Comparison of ENCODE assay signal across 1 cellular context in the genomic region with DNA sequence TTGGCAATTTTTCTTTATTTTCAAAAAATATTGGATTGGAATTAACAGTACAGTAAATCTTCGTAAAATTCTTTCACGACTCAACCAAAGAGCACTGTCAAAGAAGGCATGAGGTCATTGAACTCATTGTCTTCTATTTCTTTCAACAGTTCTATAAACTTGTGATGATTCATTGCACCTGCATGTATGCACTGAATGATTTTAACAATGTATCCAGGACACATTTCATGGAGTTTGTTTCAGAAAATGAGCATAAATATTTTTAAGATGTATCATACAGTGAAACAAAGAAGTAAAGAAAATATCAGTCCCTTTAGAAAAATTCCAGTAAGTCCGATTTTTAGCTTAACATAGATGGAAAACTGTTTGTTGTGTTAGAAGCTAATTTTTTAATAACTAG.
TF ChIP-seq lines count a peak whose summit lies in the region.

No MANE protein-coding gene starts in this region.

TF ChIP-seq in K562, 482 proteins besides CTCF, POLR2A, EP300 and RAD21:
- TF ChIP-seq MEIS2 (IDR thresholded peaks at IDR 0.05; ENCODE audit: partially characterized antibody) (peak; percentile 64), TGIF2 (CRISPR knock-in tag; IDR thresholded peaks at IDR 0.05) (no peak), JUND (IDR thresholded peaks at IDR 0.05; ENCODE audit: borderline replicate concordance, low read depth, low read length) (no peak), JUND (tag; IDR thresholded peaks at IDR 0.05; ENCODE audit: borderline replicate concordance, low read depth, low read length) (peak; percentile 28; the same call in 1 of the 3 replicates)
- TF ChIP-seq, protein P1, sequence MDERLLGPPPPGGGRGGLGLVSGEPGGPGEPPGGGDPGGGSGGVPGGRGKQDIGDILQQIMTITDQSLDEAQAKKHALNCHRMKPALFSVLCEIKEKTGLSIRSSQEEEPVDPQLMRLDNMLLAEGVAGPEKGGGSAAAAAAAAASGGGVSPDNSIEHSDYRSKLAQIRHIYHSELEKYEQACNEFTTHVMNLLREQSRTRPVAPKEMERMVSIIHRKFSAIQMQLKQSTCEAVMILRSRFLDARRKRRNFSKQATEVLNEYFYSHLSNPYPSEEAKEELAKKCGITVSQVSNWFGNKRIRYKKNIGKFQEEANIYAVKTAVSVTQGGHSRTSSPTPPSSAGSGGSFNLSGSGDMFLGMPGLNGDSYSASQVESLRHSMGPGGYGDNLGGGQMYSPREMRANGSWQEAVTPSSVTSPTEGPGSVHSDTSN (CRISPR knock-in tag; IDR thresholded peaks at IDR 0.05; ENCODE audit: low read depth), result no peak
- TF ChIP-seq, protein P1 (tag; conservative IDR thresholded peaks at IDR 0.05; ENCODE audit: low read depth), result 0 out of 2 replicates have a peak, but pooled peaks have one; percentile 26
